ENCODE assay signal across 8 cellular contexts in genomic region chr5:139848508-139849100, GRCh38. TPM values are rescaled to one million over a fixed set of nuclear protein-coding genes. Genes with fewer than 3 reads are reported as not detected.
DNase-seq lines count a peak whose midpoint lies in the region; ATAC-seq and TF ChIP-seq lines count a peak whose summit lies in the region.

No MANE protein-coding gene starts in this region.

- intact Hi-C loops in Calu3 (cut with micrococcal nuclease; ENCODE audit: unreplicated experiment): no loop called here

- H3K4me1 Mint-ChIP-seq in Calu3 (ENCODE audit: low read depth, unreplicated experiment): peaks cover 10% of the 10 kb centered on the region
- peaks cover 21% of the 10 kb centered on the region for H3K4me1 Mint-ChIP-seq in activated naive CD4-positive, alpha-beta T cell treated with anti-CD3 and anti-CD28 coated beads, Interleukin-2, amount 50 U/mL, for 24 hours

- TF ChIP-seq CTCF in Calu3 (IDR thresholded peaks at IDR 0.05; ENCODE audit: unreplicated experiment): no peak

- DNase-seq in Calu3 (no peak), iPS-NIHi11 (ENCODE audit: low spot score) (peak; percentile 71), NCI-H1417 (lab: John Stamatoyannopoulos, UW) (no peak), NCI-H1417 treated with DMSO at 0.1 percent for 48 hours (lab: John Stamatoyannopoulos, UW) (no peak)
- peak; percentile 35 to 36 for DNase-seq in stimulated activated CD4-positive, alpha-beta T cell treated with anti-CD3 and anti-CD28 coated beads, Interleukin-4, amount 100 ng/mL, for 4 hours

- CTCF ChIA-PET in Calu3 (lab: Charles Lee): interaction anchor here (0.6 to 2.0 kb wide), 4 partner anchors 12 to 1703 kb away, joined by 3 to 10 read pairs (median 3); no protein-coding TSS in a partner anchor

- no peaks in the 10 kb centered on the region for H3K9me3 Mint-ChIP-seq in Calu3 (ENCODE audit: low read depth, unreplicated experiment)
- no peaks in the 10 kb centered on the region for H3K9me3 Mint-ChIP-seq in activated naive CD4-positive, alpha-beta T cell treated with anti-CD3 and anti-CD28 coated beads, Interleukin-2, amount 50 U/mL, for 24 hours

- ATAC-seq in HG03159 (IDR thresholded peaks at IDR 0.05; ENCODE audit: unreplicated experiment): peak; percentile 16
- no peak for ATAC-seq in GM18861 (IDR thresholded peaks at IDR 0.05; ENCODE audit: unreplicated experiment)

- BruUV-seq in Calu3 (replicated peaks; lab: Mats Ljungman, UMichigan): no TSS peak

- H3K4me3 Mint-ChIP-seq in Calu3 (ENCODE audit: low read depth, unreplicated experiment): peak overlapping the region; percentile 66
- peak overlapping the region; percentile 76 for H3K4me3 Mint-ChIP-seq in activated naive CD4-positive, alpha-beta T cell treated with anti-CD3 and anti-CD28 coated beads, Interleukin-2, amount 50 U/mL, for 24 hours

- H3K36me3 Mint-ChIP-seq in Calu3 (ENCODE audit: insufficient read depth, unreplicated experiment): peaks cover 8% of the 10 kb centered on the region
- no peaks in the 10 kb centered on the region for H3K36me3 Mint-ChIP-seq in activated naive CD4-positive, alpha-beta T cell treated with anti-CD3 and anti-CD28 coated beads, Interleukin-2, amount 50 U/mL, for 24 hours

- peaks cover 72% of the 10 kb centered on the region for H3K27me3 Mint-ChIP-seq in Calu3 (ENCODE audit: unreplicated experiment)
- H3K27me3 Mint-ChIP-seq in activated naive CD4-positive, alpha-beta T cell treated with anti-CD3 and anti-CD28 coated beads, Interleukin-2, amount 50 U/mL, for 24 hours: peaks cover 4% of the 10 kb centered on the region

- H3K27ac Mint-ChIP-seq in Calu3 (ENCODE audit: unreplicated experiment): peak overlapping the region; percentile 16
- peak overlapping the region; percentile 19 for H3K27ac Mint-ChIP-seq in activated naive CD4-positive, alpha-beta T cell treated with anti-CD3 and anti-CD28 coated beads, Interleukin-2, amount 50 U/mL, for 24 hours

RNA-seq across cellular contexts. Expression of gene PSD2, which starts 53.0 kb away (rescaled TPM):
- not detected in 2 replicates for total RNA-seq in Calu3 (2022)

Comparison
In these comparisons a context has a peak if more than half of its experiments do, and no peak if none do; other contexts are left out.
1. DNase-seq: peak in iPS-NIHi11 (single experiment) and stimulated activated CD4-positive, alpha-beta T cell treated with anti-CD3 and anti-CD28 coated beads, Interleukin-4, amount 100 ng/mL, for 4 hours (2 of 2); none in Calu3 (single experiment), NCI-H1417 (0 of 3) and NCI-H1417 treated with DMSO at 0.1 percent for 48 hours (single experiment).